ENCODE assay signal across 13 cellular contexts in the genomic region with DNA sequence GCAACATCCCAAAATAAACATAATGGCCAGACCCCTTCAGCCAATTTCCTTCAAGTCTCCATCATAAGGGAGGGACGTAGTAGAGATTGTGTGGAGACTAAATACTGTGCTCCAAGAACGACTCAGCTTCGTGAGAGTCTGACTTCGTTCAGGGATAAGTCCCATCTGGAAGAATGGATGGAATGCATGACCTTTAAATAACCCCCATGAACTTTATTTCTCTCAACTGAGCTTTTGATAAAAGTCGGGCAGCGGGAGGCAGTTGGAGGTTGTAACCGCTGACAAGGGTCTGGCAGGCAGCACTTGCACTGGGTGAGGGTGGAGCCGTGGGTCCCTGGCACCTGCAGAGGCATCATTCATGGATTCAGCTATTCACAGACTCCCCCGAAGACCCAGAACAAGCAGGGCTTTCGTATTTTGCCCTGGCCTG.
DNase-seq lines count a peak whose midpoint lies in the region; ATAC-seq, FAIRE-seq and TF ChIP-seq lines count a peak whose summit lies in the region.
"Had no signal": no experiment of that assay in that cellular context is flagged by ENCODE, and none has a peak within 500 bp of the region (broad histone marks: within the 10 kb centered on the region; RNA-seq: fewer than 3 reads in every experiment).

No MANE protein-coding gene starts in this region.

- H3K27me3 Mint-ChIP-seq in H9 (ENCODE audit: low read depth) = peaks cover 4% of the 10 kb centered on the region
- H3K27me3 Mint-ChIP-seq: central memory CD8-positive, alpha-beta T cell; stimulated activated naive CD8-positive, alpha-beta T cell treated with anti-CD3 and anti-CD28 coated beads, Interleukin-15, Interleukin-2, amounts not matched to agents 100 ng/mL and 50 ng/mL, for 24 hours had no signal

- no peak overlapping the region for H3K23ac ChIP-seq in H9 (ENCODE audit: insufficient read length, low read depth, low read length)

- H3K4me3 ChIP-seq in BJ (ENCODE audit: low read depth, low read length) (no peak overlapping the region), SK-N-SH (ENCODE audit: low read depth in 2 of 2, low read length in 1 of 2) (no peak overlapping the region), gastroesophageal sphincter (no peak overlapping the region), small intestine (ENCODE audit: low read depth in 1 of 2, low read length in 2 of 2) (no peak overlapping the region), MM.1S (ENCODE audit: low read length) (no peak overlapping the region)
- H3K4me3 ChIP-seq: smooth muscle cell had no signal

- H2BK12ac ChIP-seq in H9 (ENCODE audit: insufficient read length, low read depth, low read length) = no peak overlapping the region

- H3K4me1 ChIP-seq in SK-N-SH (ENCODE audit: control insufficient read depth in 1 of 2, insufficient read depth in 2 of 2, low read depth in 1 of 2, low read length in 1 of 2) (peaks cover 20 to 28% of the 10 kb centered on the region in 2 experiments; a peak in 3 of 4 replicates), gastroesophageal sphincter (peaks cover 0 to 53% (median 25%) of the 10 kb centered on the region in 3 donors), small intestine (ENCODE audit: control insufficient read depth in 2 of 2, insufficient read depth in 1 of 2, low read depth in 1 of 2, low read length in 1 of 2) (peaks cover 0 to 3% of the 10 kb centered on the region in 2 donors), H9 (ENCODE audit: insufficient read depth, low read length) (no peaks in the 10 kb centered on the region; the same call in 1 of the 2 replicates), MM.1S (ENCODE audit: low read length) (no peaks in the 10 kb centered on the region)

- no peak overlapping the region for H3K4ac ChIP-seq in H9 (ENCODE audit: low read depth, low read length)

- H2AFZ ChIP-seq in SK-N-SH (ENCODE audit: low read depth) = no peak overlapping the region; the same call in 1 of the 2 replicates
- no peak overlapping the region for H2AFZ ChIP-seq in H9 (ENCODE audit: low read length)
- H2AFZ ChIP-seq in MM.1S (ENCODE audit: low read length) = no peak overlapping the region

- 49% methylated on average over 10 of the region's 10 CpGs for WGBS in SK-N-SH (ENCODE audit: low lambda C conversion rate)
- WGBS in gastroesophageal sphincter (ENCODE audit: low coverage in 1 of 2), 2 donors = 7 to 22% methylated on average over 3 to 4 of the region's 10 CpGs
- WGBS in small intestine, 3 donors = 51 to 59% (median 57%) methylated on average over 10 of the region's 10 CpGs
- no CpG with 5 or more reads among the region's 10 CpGs for WGBS in H9 (ENCODE audit: extremely low coverage, insufficient read length, low lambda C conversion rate)

- H3K36me3 Mint-ChIP-seq in H9 (ENCODE audit: insufficient read depth in 1 of 3, low read depth in 3 of 3) = no peaks in the 10 kb centered on the region; a peak in 1 of 7 replicates

- POLR2A ChIA-PET in BJ (lab: Charles Lee) = interaction anchor here (0.7 kb wide), 1 partner anchor 112 kb away, joined by 6 read pairs; no protein-coding TSS in a partner anchor
- POLR2A ChIA-PET in SK-N-SH (lab: Yijun Ruan, JAX) = no interaction called here

- no peak overlapping the region for H4K5ac ChIP-seq in H9 (ENCODE audit: insufficient read length, low read depth, low read length)

- H3K79me1 ChIP-seq in H9 (ENCODE audit: insufficient read depth, low read depth, low read length, poor library complexity, severe bottlenecking) = no peaks in the 10 kb centered on the region

- H3K14ac ChIP-seq in H9 (ENCODE audit: insufficient read depth, low read length) = no peak overlapping the region

- DNase-seq in BJ (ENCODE audit: low read depth) = peak; percentile 68
- no peak for DNase-seq in SK-N-SH
- peak; percentile 73 for DNase-seq in posterior vena cava (ENCODE audit: low spot score)
- no peak for DNase-seq in GM19238 (ENCODE audit: insufficient read length, low spot score)
- no peak for DNase-seq in small intestine
- no peak for DNase-seq in H9
- no peak for DNase-seq in MM.1S
- DNase-seq: DMS 273 treated with DMSO at 0.1 percent for 48 hours, NCI-H345 had no signal

- H3K27me3 ChIP-seq in BJ (ENCODE audit: control insufficient read depth, insufficient read depth, low read length) (no peaks in the 10 kb centered on the region), SK-N-SH (ENCODE audit: insufficient read depth) (no peaks in the 10 kb centered on the region), gastroesophageal sphincter (no peaks in the 10 kb centered on the region), small intestine (ENCODE audit: control insufficient read depth in 2 of 2, insufficient read depth in 2 of 2, low read length in 2 of 2) (no peaks in the 10 kb centered on the region), H9 (ENCODE audit: insufficient read depth, low read length) (no peaks in the 10 kb centered on the region), MM.1S (replicated peaks; ENCODE audit: insufficient read depth, low read length) (no peaks in the 10 kb centered on the region)

- H3F3A ChIP-seq in SK-N-SH (replicated peaks; ENCODE audit: insufficient read depth) = peaks cover 9% of the 10 kb centered on the region
- no peaks in the 10 kb centered on the region for H3F3A ChIP-seq in MM.1S (ENCODE audit: insufficient read depth, low read length)

- no peak overlapping the region for H4K91ac ChIP-seq in H9 (ENCODE audit: insufficient read length, low read depth, low read length)

- ATAC-seq in gastroesophageal sphincter = peak; percentile 45

- no peak for TF ChIP-seq RAD21 in SK-N-SH (IDR thresholded peaks at IDR 0.05; ENCODE audit: low read length)

- no peak overlapping the region for H3K18ac ChIP-seq in H9 (ENCODE audit: insufficient read length, low read depth, low read length)

- no peak for TF ChIP-seq EP300 in SK-N-SH (IDR thresholded peaks at IDR 0.05; ENCODE audit: borderline replicate concordance in 1 of 2, low read depth in 1 of 2, low read length in 1 of 2)
- no peak for TF ChIP-seq EP300 in gastroesophageal sphincter (IDR thresholded peaks at IDR 0.05)

- CTCF ChIA-PET in BJ (lab: Yijun Ruan, JAX) = interaction anchor here (0.7 to 1.3 kb wide), 4 partner anchors 28 to 119 kb away, joined by 3 to 4 read pairs (median 4); no protein-coding TSS in a partner anchor
- CTCF ChIA-PET in SK-N-SH (lab: Yijun Ruan, JAX) = interaction anchor here (1.2 to 2.1 kb wide), 3 partner anchors 30 to 118 kb away, joined by 3 to 8 read pairs (median 3); no protein-coding TSS in a partner anchor

- no peaks in the 10 kb centered on the region for H3K9me3 Mint-ChIP-seq in H9
- H3K9me3 Mint-ChIP-seq: central memory CD8-positive, alpha-beta T cell; stimulated activated naive CD8-positive, alpha-beta T cell treated with anti-CD3 and anti-CD28 coated beads, Interleukin-15, Interleukin-2, amounts not matched to agents 100 ng/mL and 50 ng/mL, for 24 hours had no signal

- H3K56ac ChIP-seq in H9 (ENCODE audit: insufficient read length, low read depth, low read length) = no peak overlapping the region

- H3K9ac ChIP-seq in SK-N-SH (no peak overlapping the region), H9 (ENCODE audit: extremely low read depth, insufficient read length, low read length) (no peak overlapping the region), MM.1S (ENCODE audit: low read length) (no peak overlapping the region)

- H4K20me1 ChIP-seq in SK-N-SH (ENCODE audit: insufficient read depth) = no peaks in the 10 kb centered on the region
- H4K20me1 ChIP-seq in H9 (ENCODE audit: control insufficient read depth, insufficient read depth, insufficient read length) = no peaks in the 10 kb centered on the region
- H4K20me1 ChIP-seq in MM.1S (ENCODE audit: insufficient read depth, low read length) = no peaks in the 10 kb centered on the region

- FAIRE-seq in small intestine (lab: Jason Lieb, UNC) = no peak

- TF ChIP-seq CTCF in BJ (IDR thresholded peaks at IDR 0.05; ENCODE audit: insufficient read depth, low read depth, low read length) (no peak), SK-N-SH (IDR thresholded peaks at IDR 0.05) (no peak), gastroesophageal sphincter (IDR thresholded peaks at IDR 0.05) (no peak), H9 (conservative IDR thresholded peaks at IDR 0.05) (no peak), MM.1S (IDR thresholded peaks at IDR 0.05; ENCODE audit: low read length) (no peak)

- H3K9me2 ChIP-seq in SK-N-SH (no peaks in the 10 kb centered on the region), MM.1S (replicated peaks; ENCODE audit: insufficient read depth, low read length) (no peaks in the 10 kb centered on the region)

- no peak overlapping the region; a peak in 1 of 7 replicates for H3K27ac Mint-ChIP-seq in H9
- H3K27ac Mint-ChIP-seq: stimulated activated naive CD8-positive, alpha-beta T cell treated with anti-CD3 and anti-CD28 coated beads, Interleukin-15, Interleukin-2, amounts not matched to agents 100 ng/mL and 50 ng/mL, for 24 hours had no signal

- intact Hi-C loops in posterior vena cava (cut with DNase I) = no loop called here

- no peaks in the 10 kb centered on the region for H3K36me3 ChIP-seq in BJ (ENCODE audit: control insufficient read depth, insufficient read depth, low read length)
- no peaks in the 10 kb centered on the region for H3K36me3 ChIP-seq in SK-N-SH (replicated peaks in 1 of 2; ENCODE audit: control insufficient read depth in 1 of 2, insufficient read depth in 2 of 2, low read length in 1 of 2)
- H3K36me3 ChIP-seq in gastroesophageal sphincter = no peaks in the 10 kb centered on the region
- no peaks in the 10 kb centered on the region for H3K36me3 ChIP-seq in small intestine (ENCODE audit: control insufficient read depth in 2 of 2, insufficient read depth in 2 of 2, low read length in 2 of 2)
- H3K36me3 ChIP-seq in MM.1S (replicated peaks; ENCODE audit: insufficient read depth, low read length) = no peaks in the 10 kb centered on the region

- H3T11ph ChIP-seq in H9 (ENCODE audit: low read length) = no peak overlapping the region

- H4K8ac ChIP-seq in H9 (replicated peaks; ENCODE audit: insufficient read length, low read depth, low read length) = no peak overlapping the region

- H2BK5ac ChIP-seq in H9 (ENCODE audit: insufficient read length, low read length) = no peak overlapping the region

- H3K4me2 ChIP-seq in SK-N-SH = peak overlapping the region; percentile 39; the same call in 1 of the 2 replicates
- no peak overlapping the region for H3K4me2 ChIP-seq in H9 (ENCODE audit: insufficient read depth, insufficient read length, low read length)
- no peak overlapping the region for H3K4me2 ChIP-seq in MM.1S (ENCODE audit: low read depth, low read length)
- H3K4me2 ChIP-seq: smooth muscle cell had no signal

- no peaks in the 10 kb centered on the region for H3K79me2 ChIP-seq in SK-N-SH (ENCODE audit: insufficient read depth)
- H3K79me2 ChIP-seq in H9 (ENCODE audit: insufficient read depth, low read length) = no peaks in the 10 kb centered on the region
- no peaks in the 10 kb centered on the region for H3K79me2 ChIP-seq in MM.1S (ENCODE audit: low read length)

- H2BK120ac ChIP-seq in H9 (ENCODE audit: low read depth, low read length, poor library complexity, severe bottlenecking) = no peak overlapping the region

- H2BK20ac ChIP-seq in H9 (ENCODE audit: low read depth, low read length, poor library complexity, severe bottlenecking) = no peak overlapping the region

- H3K23me2 ChIP-seq in H9 (ENCODE audit: insufficient read length, low read depth, low read length, poor library complexity, severe bottlenecking) = no peaks in the 10 kb centered on the region

- no peak overlapping the region for H2BK15ac ChIP-seq in H9 (ENCODE audit: low read depth, low read length)

- TF ChIP-seq POLR2A in gastroesophageal sphincter (IDR thresholded peaks at IDR 0.05) = no peak

- no peak overlapping the region for H2AK5ac ChIP-seq in H9 (ENCODE audit: insufficient read length, low read length)

- no peak overlapping the region for H3K4me3 Mint-ChIP-seq in H9
- H3K4me3 Mint-ChIP-seq: central memory CD8-positive, alpha-beta T cell; stimulated activated naive CD8-positive, alpha-beta T cell treated with anti-CD3 and anti-CD28 coated beads, Interleukin-15, Interleukin-2, amounts not matched to agents 100 ng/mL and 50 ng/mL, for 24 hours had no signal

- H3K9me3 ChIP-seq in SK-N-SH (no peaks in the 10 kb centered on the region), gastroesophageal sphincter (no peaks in the 10 kb centered on the region), small intestine (ENCODE audit: control insufficient read depth, low read depth) (no peaks in the 10 kb centered on the region), H9 (ENCODE audit: control insufficient read depth, low read depth, low read length) (no peaks in the 10 kb centered on the region), MM.1S (replicated peaks; ENCODE audit: insufficient read depth, low read length) (no peaks in the 10 kb centered on the region)

- peaks cover 37 to 40% of the 10 kb centered on the region in 2 experiments for H3K4me1 Mint-ChIP-seq in H9

- peak overlapping the region in 1 of 2 experiments; percentile 28; a peak in 1 of 4 replicates for H3K27ac ChIP-seq in SK-N-SH (ENCODE audit: low read depth in 2 of 2, low read length in 1 of 2)
- peak overlapping the region in 3 of 4 donors; percentile 21 to 92 (median 90) for H3K27ac ChIP-seq in gastroesophageal sphincter
- H3K27ac ChIP-seq in small intestine (ENCODE audit: low read depth in 1 of 2, low read length in 1 of 2) = peak overlapping the region in 1 of 2 donors; percentile 69
- H3K27ac ChIP-seq in H9 (ENCODE audit: insufficient read length, low read depth, low read length) = no peak overlapping the region
- no peak overlapping the region for H3K27ac ChIP-seq in MM.1S (ENCODE audit: low read length)

Comparison
In these comparisons a context has a peak if more than half of its experiments do, and no peak if none do; other contexts are left out.
1. DNase-seq: peak in BJ (single experiment) and posterior vena cava (single experiment); none in SK-N-SH (single experiment), GM19238 (single experiment), small intestine (single experiment), H9 (single experiment) and MM.1S (single experiment).
2. H3K27ac ChIP-seq: peak in gastroesophageal sphincter (3 of 4); none in H9 (single experiment) and MM.1S (single experiment).